ENCODE assay signal across 25 cellular contexts in the genomic region with DNA sequence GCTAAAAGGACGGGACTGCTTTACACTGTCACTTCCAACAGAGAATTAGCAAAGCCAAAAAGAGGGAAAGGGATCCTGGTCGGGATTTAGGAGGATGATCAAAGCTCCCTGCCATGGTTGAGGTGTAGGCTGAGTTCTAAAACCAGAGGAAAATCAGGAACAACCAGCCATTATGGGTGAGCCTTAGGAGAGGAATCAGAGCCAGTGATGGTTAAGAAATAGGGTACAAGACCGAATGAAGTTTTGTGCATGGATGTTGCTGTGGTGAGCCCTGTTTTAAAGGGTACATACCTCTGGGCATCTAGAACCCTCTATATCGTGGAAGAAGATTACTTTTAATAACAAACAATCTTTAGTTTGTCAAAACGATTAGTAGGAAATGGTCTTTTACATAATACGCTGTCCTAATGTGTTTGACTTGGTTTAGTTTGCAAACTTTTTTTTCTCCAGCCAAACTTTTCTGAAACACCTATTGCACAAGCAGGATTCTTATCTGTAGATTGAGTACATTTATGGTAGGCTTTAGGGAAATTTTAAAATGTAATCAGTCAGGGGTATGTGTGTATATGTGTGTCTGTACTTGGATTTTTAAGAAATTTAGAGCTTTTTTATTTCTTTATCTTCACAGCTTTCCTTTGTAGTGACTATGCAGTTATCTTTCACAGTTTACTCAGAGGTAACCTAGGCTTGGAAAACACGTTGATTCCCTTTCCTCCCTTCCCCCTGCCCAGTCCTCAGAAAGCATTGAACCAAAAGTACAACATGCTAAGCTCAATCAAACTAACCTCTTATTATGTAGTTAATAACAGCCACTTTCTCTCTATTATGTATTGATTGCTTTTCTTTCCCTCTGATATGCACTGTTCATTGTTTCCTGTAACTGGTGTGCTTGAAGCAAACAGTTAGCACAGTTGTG. TPM values are rescaled to one million over a fixed set of nuclear protein-coding genes. Genes with fewer than 3 reads are reported as not detected.
DNase-seq lines count a peak whose midpoint lies in the region; ATAC-seq and TF ChIP-seq lines count a peak whose summit lies in the region.
"Had no signal": no experiment of that assay in that cellular context is flagged by ENCODE, and none has a peak within 500 bp of the region (broad histone marks: within the 10 kb centered on the region; RNA-seq: fewer than 3 reads in every experiment).

No MANE protein-coding gene starts in this region.

- H3K4me3 ChIP-seq in Caco-2 (ENCODE audit: low read depth, low read length) = no peak overlapping the region
- no peak overlapping the region for H3K4me3 ChIP-seq in fibroblast of pulmonary artery (replicated peaks; ENCODE audit: low read depth, low read length)
- no peak overlapping the region for H3K4me3 ChIP-seq in neural progenitor cell
- no peak overlapping the region for H3K4me3 ChIP-seq in breast epithelium
- H3K4me3 ChIP-seq: lung, prostate gland, thoracic aorta, uterus had no signal

- CTCF ChIA-PET in Caco-2 (lab: Charles Lee) = interaction anchor here (1.6 kb wide), 1 partner anchor 132 kb away, joined by 6 read pairs; no protein-coding TSS in a partner anchor

- no peaks in the 10 kb centered on the region for H3F3A ChIP-seq in neural progenitor cell (ENCODE audit: low read depth)

- H3K27me3 Mint-ChIP-seq in Caco-2 (ENCODE audit: insufficient read depth, unreplicated experiment) (no peaks in the 10 kb centered on the region), neural progenitor cell (ENCODE audit: insufficient read depth, low read depth) (no peaks in the 10 kb centered on the region)
- H3K27me3 Mint-ChIP-seq: CD8-positive, alpha-beta memory T cell; IgD-negative memory B cell had no signal

- H3K4me3 Mint-ChIP-seq in Caco-2 (ENCODE audit: unreplicated experiment) = no peak overlapping the region
- H3K4me3 Mint-ChIP-seq in neural progenitor cell = no peak overlapping the region
- H3K4me3 Mint-ChIP-seq: CD8-positive, alpha-beta memory T cell; IgD-negative memory B cell; T-helper 1 cell treated with Interleukin-12 subunit alpha and Interleukin-12 subunit beta and Interleukin-4 antibody, amounts not matched to agents 30 μg/mL and 1 μg/mL, for 36 hours had no signal

- H2AFZ ChIP-seq in neural progenitor cell (replicated peaks) = no peak overlapping the region

- no TSS peak for BruUV-seq in Caco-2 (replicated peaks; lab: Mats Ljungman, UMichigan)

- H3K9me3 Mint-ChIP-seq in Caco-2 (ENCODE audit: unreplicated experiment) = no peaks in the 10 kb centered on the region
- no peaks in the 10 kb centered on the region for H3K9me3 Mint-ChIP-seq in neural progenitor cell
- H3K9me3 Mint-ChIP-seq: CD8-positive, alpha-beta memory T cell; T-helper 1 cell treated with Interleukin-12 subunit alpha and Interleukin-12 subunit beta and Interleukin-4 antibody, amounts not matched to agents 30 μg/mL and 1 μg/mL, for 36 hours had no signal

- POLR2A ChIA-PET in Caco-2 (lab: Charles Lee) = no interaction called here

- ATAC-seq in HG03432 (IDR thresholded peaks at IDR 0.05; ENCODE audit: unreplicated experiment) (no peak), HG03571 (IDR thresholded peaks at IDR 0.05; ENCODE audit: unreplicated experiment) (no peak)
- ATAC-seq: activated CD4-positive, CD25-positive, alpha-beta regulatory T cell treated with anti-CD3 and anti-CD28 coated beads, Interleukin-2, amount 50 U/mL, for 24 hours; stimulated activated naive CD8-positive, alpha-beta T cell treated with anti-CD3 and anti-CD28 coated beads, Interleukin-15, Interleukin-2, amounts not matched to agents 100 U/mL and 50 U/mL, for 24 hours had no signal

- H3K36me3 ChIP-seq in Caco-2 (ENCODE audit: control insufficient read depth, insufficient read depth, low read length) = no peaks in the 10 kb centered on the region; the same call in 1 of the 2 replicates
- H3K36me3 ChIP-seq in neural progenitor cell = no peaks in the 10 kb centered on the region
- no peaks in the 10 kb centered on the region for H3K36me3 ChIP-seq in breast epithelium
- H3K36me3 ChIP-seq: prostate gland, thoracic aorta, uterus had no signal

- TF ChIP-seq POLR2A in breast epithelium (IDR thresholded peaks at IDR 0.05) = no peak

- H3K9ac ChIP-seq in neural progenitor cell = no peak overlapping the region
- H3K9ac ChIP-seq: SK-N-SH had no signal

- H3K27me3 ChIP-seq in Caco-2 (replicated peaks; ENCODE audit: control insufficient read depth, insufficient read depth, low read length) (no peaks in the 10 kb centered on the region), neural progenitor cell (no peaks in the 10 kb centered on the region), breast epithelium (no peaks in the 10 kb centered on the region)
- H3K27me3 ChIP-seq: uterus had no signal

- H4K20me1 ChIP-seq in neural progenitor cell (ENCODE audit: low read depth) = no peaks in the 10 kb centered on the region

- H3K4me1 Mint-ChIP-seq in Caco-2 (ENCODE audit: low read depth, unreplicated experiment) (peaks cover 18% of the 10 kb centered on the region), neural progenitor cell (peaks cover 19% of the 10 kb centered on the region)

- H3K36me3 Mint-ChIP-seq in Caco-2 (ENCODE audit: insufficient read depth, unreplicated experiment) = peaks cover 45% of the 10 kb centered on the region
- H3K36me3 Mint-ChIP-seq in neural progenitor cell = peaks cover 41% of the 10 kb centered on the region

- H3K79me2 ChIP-seq in neural progenitor cell (ENCODE audit: low read depth) = peaks cover 4% of the 10 kb centered on the region

- peaks cover 16% of the 10 kb centered on the region for H3K4me1 ChIP-seq in Caco-2
- peaks cover 13% of the 10 kb centered on the region for H3K4me1 ChIP-seq in neural progenitor cell
- H3K4me1 ChIP-seq in breast epithelium = no peaks in the 10 kb centered on the region
- H3K4me1 ChIP-seq: prostate gland, uterus had no signal

- intact Hi-C loops in Caco-2 (cut with micrococcal nuclease; ENCODE audit: unreplicated experiment) = no loop called here
- intact Hi-C loops in breast epithelium (cut with DNase I; ENCODE audit: low total_unique reads) = no loop called here

- no peak for TF ChIP-seq CTCF in Caco-2 (IDR thresholded peaks at IDR 0.05; ENCODE audit: insufficient read depth in 1 of 2, low read depth in 1 of 2, low read length in 1 of 2, severe bottlenecking in 1 of 2, unreplicated experiment in 1 of 2)
- TF ChIP-seq CTCF in fibroblast of pulmonary artery (IDR thresholded peaks at IDR 0.05; ENCODE audit: low read length, missing control alignments) = no peak
- TF ChIP-seq CTCF in neural progenitor cell (IDR thresholded peaks at IDR 0.05) = no peak
- no peak for TF ChIP-seq CTCF in breast epithelium (IDR thresholded peaks at IDR 0.05)

- H3K4me2 ChIP-seq in neural progenitor cell = no peak overlapping the region
- H3K4me2 ChIP-seq: SK-N-SH had no signal

- H3K27ac ChIP-seq in neural progenitor cell (no peak overlapping the region), breast epithelium (no peak overlapping the region)
- H3K27ac ChIP-seq: prostate gland, thoracic aorta, uterus had no signal

- H3K27ac Mint-ChIP-seq in Caco-2 (ENCODE audit: unreplicated experiment) = peak overlapping the region; percentile 29
- H3K27ac Mint-ChIP-seq in neural progenitor cell = peak overlapping the region; percentile 43
- H3K27ac Mint-ChIP-seq: T-helper 1 cell treated with Interleukin-12 subunit alpha and Interleukin-12 subunit beta and Interleukin-4 antibody, amounts not matched to agents 30 μg/mL and 1 μg/mL, for 36 hours had no signal

- no peaks in the 10 kb centered on the region for H3K9me3 ChIP-seq in Caco-2
- H3K9me3 ChIP-seq in neural progenitor cell (ENCODE audit: low read depth) = no peaks in the 10 kb centered on the region
- H3K9me3 ChIP-seq in breast epithelium = no peaks in the 10 kb centered on the region
- H3K9me3 ChIP-seq: prostate gland, SK-N-SH, thoracic aorta, uterus had no signal

- DNase-seq in Caco-2 (peak in 1 of 2 experiments; percentile 26), NCI-H2227 (lab: John Stamatoyannopoulos, UW; ENCODE audit: unreplicated experiment) (peak; percentile 67), fibroblast of pulmonary artery (ENCODE audit: low read depth) (peak; percentile 22), neural progenitor cell (ENCODE audit: low spot score) (no peak), breast epithelium (ENCODE audit: low spot score in 2 of 2) (no peak)
- DNase-seq: CD8-positive, alpha-beta memory T cell; DMS53; effector CD8-positive, alpha-beta T cell; erythroblast; foreskin fibroblast; head of caudate nucleus; NCI-H1048; NCI-H1930; NCI-H774; SK-N-SH; stimulated activated naive CD8-positive, alpha-beta T cell treated with anti-CD3 and anti-CD28 coated beads, Interleukin-15, Interleukin-2, amounts not matched to agents 100 U/mL and 50 U/mL, for 24 hours; uterus had no signal

RNA-seq across cellular contexts. Expression of gene TRIM44, which starts 26.8 kb away (rescaled TPM):
- total RNA-seq in Caco-2 (2022) (74.6 and 81.4 TPM in 2 replicates), neural progenitor cell (ENCODE audit: low replicate concordance) (28.5 and 44.1 TPM in 2 replicates), breast epithelium (10 to 100 TPM; 31.2 to 47.0 (median 33.1) TPM)

Comparison
In these comparisons a context has a peak if more than half of its experiments do, and no peak if none do; other contexts are left out.
1. DNase-seq: peak in NCI-H2227 (single experiment) and fibroblast of pulmonary artery (single experiment); none in neural progenitor cell (single experiment) and breast epithelium (0 of 2).